8 cellular contexts compared by ENCODE assay signal in the genomic region with DNA sequence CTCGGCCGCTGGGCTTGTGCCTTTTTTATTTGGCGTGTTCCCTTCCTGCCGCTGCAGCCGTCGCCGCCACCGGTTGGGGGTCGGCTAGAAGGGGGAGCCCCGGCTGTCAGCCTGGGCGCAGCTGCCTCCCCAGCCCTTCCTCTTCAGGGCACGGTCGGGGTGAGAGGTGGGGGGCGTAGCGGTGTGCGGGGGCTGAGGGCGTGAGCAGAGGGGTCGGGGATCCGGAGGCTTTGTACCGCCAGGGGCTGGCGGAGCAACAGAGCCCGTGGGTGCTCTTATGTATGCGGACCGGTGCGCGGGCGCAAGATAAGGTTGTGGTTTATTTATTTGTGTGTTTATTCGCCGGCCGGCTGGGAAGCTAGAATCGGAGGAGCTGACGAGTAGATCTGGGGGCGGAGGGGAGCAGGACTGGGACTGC. TPM values are rescaled to one million over a fixed set of nuclear protein-coding genes. Genes with fewer than 3 reads are reported as not detected.
DNase-seq lines count a peak whose midpoint lies in the region; ATAC-seq and TF ChIP-seq lines count a peak whose summit lies in the region.

No MANE protein-coding gene starts in this region.

- no peaks in the 10 kb centered on the region for H4K20me1 ChIP-seq in OCI-LY1 (ENCODE audit: insufficient read depth, low read length)

- intact Hi-C loops in left lung (cut with DNase I) (loop anchor here in 1 of 2 donors (10.0 kb wide), 1 partner anchor 105 kb away; no protein-coding TSS in a partner anchor), stomach (cut with DNase I; ENCODE audit: low total_unique reads) (loop anchor here (10.0 kb wide), 2 partner anchors 125 to 195 kb away; no protein-coding TSS in a partner anchor)

- H2AFZ ChIP-seq in OCI-LY1 (ENCODE audit: low read length), result no peak overlapping the region

- TF ChIP-seq POLR2A in stomach (IDR thresholded peaks at IDR 0.05), result no peak

- H3K4me2 ChIP-seq in OCI-LY1 (ENCODE audit: low read length), result peak overlapping the region; percentile 54; the same call in 1 of the 2 replicates

- H3K9me3 ChIP-seq in OCI-LY1 (ENCODE audit: low read length), result no peaks in the 10 kb centered on the region
- H3K9me3 ChIP-seq in left lung, result no peaks in the 10 kb centered on the region
- no peaks in the 10 kb centered on the region for H3K9me3 ChIP-seq in stomach

- no peaks in the 10 kb centered on the region for H3F3A ChIP-seq in OCI-LY1 (ENCODE audit: insufficient read depth, low read length)

- peaks cover 4% of the 10 kb centered on the region; the same call in 1 of the 2 replicates for H3K27me3 ChIP-seq in OCI-LY1 (ENCODE audit: insufficient read depth, low read length)
- peaks cover 0 to 31% of the 10 kb centered on the region in 2 donors for H3K27me3 ChIP-seq in left lung
- peaks cover 0 to 32% (median 0%) of the 10 kb centered on the region in 3 donors for H3K27me3 ChIP-seq in stomach

- H3K4me3 ChIP-seq in OCI-LY1 (ENCODE audit: low read depth, low read length, poor library complexity, severe bottlenecking) (peak overlapping the region; percentile 49), cardiac fibroblast (replicated peaks in 1 of 2; ENCODE audit: low read depth in 2 of 2, low read length in 2 of 2) (peak overlapping the region; percentile 88 to 97), left lung (peak overlapping the region; percentile 94 to 95), stomach (peak overlapping the region; percentile 93 to 97 (median 96))

- no peak overlapping the region for H3K9ac ChIP-seq in OCI-LY1 (ENCODE audit: low read length)

- H3K4me1 ChIP-seq in OCI-LY1 (ENCODE audit: insufficient read depth, low read length, severe bottlenecking), result no peaks in the 10 kb centered on the region
- H3K4me1 ChIP-seq in left lung, result peaks cover 17 to 62% of the 10 kb centered on the region in 2 donors
- peaks cover 48 to 68% (median 50%) of the 10 kb centered on the region in 4 donors for H3K4me1 ChIP-seq in stomach

- no peaks in the 10 kb centered on the region for H3K36me3 ChIP-seq in OCI-LY1 (ENCODE audit: insufficient read depth, low read length)
- peaks cover 0 to 19% of the 10 kb centered on the region in 2 donors for H3K36me3 ChIP-seq in left lung
- peaks cover 21 to 41% (median 28%) of the 10 kb centered on the region in 4 donors for H3K36me3 ChIP-seq in stomach

- H3K9me2 ChIP-seq in OCI-LY1 (ENCODE audit: low read depth, low read length), result no peaks in the 10 kb centered on the region

- WGBS in stomach, 5 donors, result 0 to 1% (median 0%) methylated on average over 9 to 33 of the region's 33 CpGs

- no peak for TF ChIP-seq EP300 in stomach (IDR thresholded peaks at IDR 0.05)

- TF ChIP-seq CTCF in OCI-LY1 (IDR thresholded peaks at IDR 0.05; ENCODE audit: low read length) (no peak), cardiac fibroblast (IDR thresholded peaks at IDR 0.05; ENCODE audit: low read depth, low read length) (no peak), left lung (IDR thresholded peaks at IDR 0.05) (no peak), stomach (IDR thresholded peaks at IDR 0.05) (peak in 1 of 7 experiments; percentile 3)

- ATAC-seq in left lung, result peak; percentile 3
- no peak for ATAC-seq in HG03045 (IDR thresholded peaks at IDR 0.05; ENCODE audit: unreplicated experiment)

- H3K27ac ChIP-seq in OCI-LY1 (ENCODE audit: low read depth, low read length, poor library complexity, severe bottlenecking) (no peak overlapping the region), left lung (peak overlapping the region; percentile 83 to 86), stomach (peak overlapping the region; percentile 94 to 99 (median 97))

- no peaks in the 10 kb centered on the region for H3K79me2 ChIP-seq in OCI-LY1 (ENCODE audit: insufficient read depth, low read length)

- peak; percentile 51 for DNase-seq in D341Med (ENCODE audit: low spot score)
- DNase-seq in cardiac fibroblast (ENCODE audit: low read depth in 2 of 2), result peak; percentile 62 to 64
- peak; percentile 40 to 82 for DNase-seq in left lung
- DNase-seq in stomach, result peak; percentile 55
- no peak for DNase-seq in occipital lobe (lab: John Stamatoyannopoulos, UW)
- DNase-seq in SW 1271 (lab: John Stamatoyannopoulos, UW), result no peak

RNA-seq across cellular contexts. Expression of a gene that starts 0.5 kb away (rescaled TPM):
- total RNA-seq in left lung (10 to 100 TPM; 52.5 to 55.6 TPM), stomach (100 to 1,000 TPM in 3 of 5 donors, 10 to 100 TPM in 2; 30.1 to 318 (median 137) TPM), occipital lobe (9.7 TPM)
- polyA plus RNA-seq in stomach, result 10 to 100 TPM in 2 of 3 donors, 1 to 10 TPM in 1; 7.9 to 22.5 (median 19.1) TPM

Comparison
In these comparisons a context has a peak if more than half of its experiments do, and no peak if none do; other contexts are left out.
1. DNase-seq: peak in D341Med (single experiment), cardiac fibroblast (2 of 2), left lung (2 of 2) and stomach (single experiment); none in occipital lobe (single experiment) and SW 1271 (0 of 2).
2. Peak in every context shown above with its lines, with median percentiles within 50 percentile points of each other: H3K4me3 ChIP-seq.